12 cellular contexts compared by ENCODE assay signal in the genomic region with DNA sequence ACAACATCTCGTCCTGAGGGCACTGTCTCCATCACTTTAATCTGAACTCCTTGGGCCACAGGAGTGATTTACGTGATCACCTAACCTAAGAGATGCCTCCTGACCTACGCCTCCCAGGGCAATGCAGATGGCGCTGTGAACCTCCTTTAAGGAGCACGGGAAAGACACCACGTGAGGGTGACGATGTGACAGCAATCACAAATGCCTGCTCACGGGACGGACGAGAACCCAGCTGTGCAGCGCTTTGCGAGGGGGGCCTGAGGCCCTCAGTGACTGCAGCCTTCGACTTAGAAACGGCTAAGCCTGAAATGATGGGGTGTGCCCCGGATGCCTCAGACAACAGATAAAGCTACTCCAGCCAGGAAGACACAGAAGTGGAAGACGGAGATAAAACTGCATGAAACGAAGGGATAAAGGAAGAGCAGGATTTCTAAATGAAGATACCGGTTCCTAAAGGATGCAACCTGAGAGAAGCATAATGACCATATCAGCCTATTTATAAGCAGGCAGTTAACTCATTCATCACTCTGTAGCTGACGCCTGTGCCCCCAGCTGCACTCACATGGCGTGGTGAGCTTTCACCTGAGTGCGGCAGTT. TPM values are rescaled to one million over a fixed set of nuclear protein-coding genes. Genes with fewer than 3 reads are reported as not detected.
DNase-seq lines count a peak whose midpoint lies in the region; ATAC-seq, FAIRE-seq and TF ChIP-seq lines count a peak whose summit lies in the region.
"Had no signal": no experiment of that assay in that cellular context is flagged by ENCODE, and none has a peak within 500 bp of the region (broad histone marks: within the 10 kb centered on the region; RNA-seq: fewer than 3 reads in every experiment).

No MANE protein-coding gene starts in this region.

- peaks cover 85% of the 10 kb centered on the region for H3K36me3 ChIP-seq in NT2/D1 (ENCODE audit: insufficient read depth, insufficient read length, low read length)
- peaks cover 32% of the 10 kb centered on the region; the same call in 2 of the 3 replicates for H3K36me3 ChIP-seq in K562 (ENCODE audit: control insufficient read depth, insufficient read depth, low read length)

- no peaks in the 10 kb centered on the region for H4K20me1 ChIP-seq in K562 (replicated peaks; ENCODE audit: control insufficient read depth, insufficient read depth, low read length)

- intact Hi-C loops in K562 (cut with micrococcal nuclease) = no loop called here

- peaks cover 3% of the 10 kb centered on the region for H3K4me1 ChIP-seq in NT2/D1 (ENCODE audit: insufficient read depth, insufficient read length)
- peaks cover 0 to 19% of the 10 kb centered on the region in 2 experiments; a peak in 3 of 5 replicates for H3K4me1 ChIP-seq in K562 (replicated peaks in 1 of 2; ENCODE audit: control insufficient read depth in 2 of 2, insufficient read depth in 2 of 2, low read length in 2 of 2)

- no peaks in the 10 kb centered on the region for H3K79me2 ChIP-seq in K562 (ENCODE audit: control insufficient read depth, insufficient read depth, low read length)

- no peak for FAIRE-seq in K562 (lab: Jason Lieb, UNC)

- no peak overlapping the region for H3K4me2 ChIP-seq in K562 (ENCODE audit: insufficient read depth, low read length)
- H3K4me2 ChIP-seq: BLaER1 treated with 17β-estradiol and CSF1 and Interleukin-3, amounts not matched to agents 10 nM and 100 nM had no signal

- peaks cover 82% of the 10 kb centered on the region for H3K36me3 Mint-ChIP-seq in activated T-cell treated with anti-CD3 and anti-CD28 coated beads, Interleukin-2, amount 50 U/mL, for 24 hours (ENCODE audit: low read depth)
- peaks cover 40% of the 10 kb centered on the region for H3K36me3 Mint-ChIP-seq in activated T-cell treated with anti-CD3 and anti-CD28 coated beads, Interleukin-2, amount 50 U/mL, for 4 hours (ENCODE audit: insufficient read depth)

- no peak overlapping the region for H3K4me3 ChIP-seq in NT2/D1 (ENCODE audit: insufficient read length, low read depth)
- no peak overlapping the region for H3K4me3 ChIP-seq in K562
- H3K4me3 ChIP-seq: BLaER1 treated with 17β-estradiol and CSF1 and Interleukin-3, amounts not matched to agents 10 nM and 100 nM had no signal

- no peaks in the 10 kb centered on the region for H3K9me1 ChIP-seq in K562 (ENCODE audit: control insufficient read depth, insufficient read depth, low read length)

- DNase-seq in activated T-cell treated with anti-CD3 and anti-CD28 coated beads, Interleukin-2, amount 50 U/mL, for 24 hours = no peak
- DNase-seq in activated T-cell treated with anti-CD3 and anti-CD28 coated beads, Interleukin-2, amount 50 U/mL, for 4 hours = no peak
- no peak for DNase-seq in NT2/D1 (ENCODE audit: low read depth, low spot score)
- peak in 1 of 4 experiments; percentile 25 for DNase-seq in K562 (ENCODE audit: extremely low read depth in 1 of 4, low spot score in 3 of 4)
- DNase-seq in hippocampal formation (lab: John Stamatoyannopoulos, UW) = no peak
- no peak for DNase-seq in SHP77 (lab: John Stamatoyannopoulos, UW)
- DNase-seq: ACHN; CD4-positive, CD25-positive, alpha-beta regulatory T cell; DMS53; GF-D8 had no signal

- CTCF ChIA-PET in K562 (lab: Yijun Ruan, JAX; ENCODE audit: low intra/inter-chr PET ratio) = no interaction called here

- 54% methylated on average over 20 of the region's 21 CpGs for WGBS in K562 (ENCODE audit: insufficient coverage, low coverage, missing lambda C conversion rate)

- no peaks in the 10 kb centered on the region for H3K27me3 Mint-ChIP-seq in activated T-cell treated with anti-CD3 and anti-CD28 coated beads, Interleukin-2, amount 50 U/mL, for 24 hours
- no peaks in the 10 kb centered on the region for H3K27me3 Mint-ChIP-seq in activated T-cell treated with anti-CD3 and anti-CD28 coated beads, Interleukin-2, amount 50 U/mL, for 4 hours (ENCODE audit: low read depth)
- H3K27me3 Mint-ChIP-seq: CD4-positive, CD25-positive, alpha-beta regulatory T cell had no signal

- POLR2A ChIA-PET in K562 (lab: Yijun Ruan, JAX) = no interaction called here

- H3K4me3 Mint-ChIP-seq in activated T-cell treated with anti-CD3 and anti-CD28 coated beads, Interleukin-2, amount 50 U/mL, for 24 hours = no peak overlapping the region
- no peak overlapping the region for H3K4me3 Mint-ChIP-seq in activated T-cell treated with anti-CD3 and anti-CD28 coated beads, Interleukin-2, amount 50 U/mL, for 4 hours
- H3K4me3 Mint-ChIP-seq: CD4-positive, CD25-positive, alpha-beta regulatory T cell had no signal

- no peaks in the 10 kb centered on the region for H3K9me3 Mint-ChIP-seq in activated T-cell treated with anti-CD3 and anti-CD28 coated beads, Interleukin-2, amount 50 U/mL, for 24 hours
- H3K9me3 Mint-ChIP-seq in activated T-cell treated with anti-CD3 and anti-CD28 coated beads, Interleukin-2, amount 50 U/mL, for 4 hours = no peaks in the 10 kb centered on the region

- ATAC-seq in activated T-cell treated with anti-CD3 and anti-CD28 coated beads, Interleukin-2, amount 50 U/mL, for 4 hours = no peak
- peak; percentile 47 for ATAC-seq in K562
- no peak for ATAC-seq in HG03039 (IDR thresholded peaks at IDR 0.05; ENCODE audit: unreplicated experiment)

- no peak for TF ChIP-seq EP300 in K562 (IDR thresholded peaks at IDR 0.05; ENCODE audit: low read length)

- peak overlapping the region; percentile 0 for H3K27ac Mint-ChIP-seq in activated T-cell treated with anti-CD3 and anti-CD28 coated beads, Interleukin-2, amount 50 U/mL, for 24 hours
- H3K27ac Mint-ChIP-seq: CD4-positive, CD25-positive, alpha-beta regulatory T cell had no signal

- H3K4me1 Mint-ChIP-seq in activated T-cell treated with anti-CD3 and anti-CD28 coated beads, Interleukin-2, amount 50 U/mL, for 24 hours (ENCODE audit: low read depth) = no peaks in the 10 kb centered on the region
- H3K4me1 Mint-ChIP-seq in activated T-cell treated with anti-CD3 and anti-CD28 coated beads, Interleukin-2, amount 50 U/mL, for 4 hours (ENCODE audit: low read depth) = no peaks in the 10 kb centered on the region

- TF ChIP-seq CTCF in K562 (IDR thresholded peaks at IDR 0.05 in 2 of 3, conservative IDR thresholded peaks at IDR 0.05 in 1 of 3; ENCODE audit: insufficient read depth in 2 of 3, low read depth in 1 of 3, low read length in 3 of 3) = no peak

- H3K27me3 ChIP-seq in NT2/D1 (ENCODE audit: insufficient read depth, insufficient read length) (no peaks in the 10 kb centered on the region), K562 (ENCODE audit: control insufficient read depth in 2 of 2, insufficient read depth in 2 of 2, low read length in 2 of 2) (no peaks in the 10 kb centered on the region)

- H3K9me3 ChIP-seq in NT2/D1 (ENCODE audit: insufficient read depth, low read length) (no peaks in the 10 kb centered on the region), K562 (replicated peaks; ENCODE audit: control insufficient read depth, insufficient read depth, low read depth, low read length) (no peaks in the 10 kb centered on the region)
- H3K9me3 ChIP-seq: BLaER1 treated with 17β-estradiol and CSF1 and Interleukin-3, amounts not matched to agents 10 nM and 100 nM had no signal

- no peak overlapping the region; the same call in 2 of the 3 replicates for H3K27ac ChIP-seq in K562 (ENCODE audit: extremely low read depth, low read depth, low read length)
- H3K27ac ChIP-seq: BLaER1 treated with 17β-estradiol and CSF1 and Interleukin-3, amounts not matched to agents 10 nM and 100 nM had no signal

- TF ChIP-seq POLR2A in K562 (conservative IDR thresholded peaks at IDR 0.05) = no peak

- in situ Hi-C loops in K562 (cut with MboI) = no loop called here

- no TSS peak for BruUV-seq in K562 (replicated peaks; lab: Mats Ljungman, UMichigan)

- H2AFZ ChIP-seq in K562 (ENCODE audit: low read depth, low read length) = no peak overlapping the region

- H3K9ac ChIP-seq in NT2/D1 (ENCODE audit: insufficient read length, low read depth) = peak overlapping the region; percentile 4
- peak overlapping the region in 1 of 2 experiments; percentile 70; a peak in 2 of 4 replicates for H3K9ac ChIP-seq in K562 (ENCODE audit: insufficient read depth in 1 of 2, low read depth in 2 of 2, low read length in 2 of 2)
- H3K9ac ChIP-seq: BLaER1 treated with 17β-estradiol and CSF1 and Interleukin-3, amounts not matched to agents 10 nM and 100 nM had no signal

- no peak for TF ChIP-seq RAD21 in K562 (CRISPR knock-in tag; conservative IDR thresholded peaks at IDR 0.05 in 1 of 2, IDR thresholded peaks at IDR 0.05 in 1 of 2)

RNA-seq across cellular contexts. Expression of gene GOLGA3, which starts 13.9 kb away (rescaled TPM):
- total RNA-seq in activated T-cell treated with anti-CD3 and anti-CD28 coated beads, Interleukin-2, amount 50 U/mL, for 4 hours = 10 to 100 TPM; 74.6 to 86.9 (median 75.9) TPM
- 144 and 257 TPM in 2 replicates for total RNA-seq in K562 (2011; cell fraction: chromatin; rRNA removed; ENCODE audit: low replicate concordance)
- 92.6 and 108 TPM in 2 replicates for total RNA-seq in K562 (2011; cell fraction: nucleolus; rRNA removed)
- total RNA-seq in K562 (2011; cell fraction: nucleoplasm; rRNA removed) = 87.7 and 106 TPM in 2 replicates
- total RNA-seq in K562 (2014; rRNA removed) (36.1 and 38.7 TPM in 2 replicates), K562 (2014; rRNA removed; fragmentation: Illumina TruSeq; extraction: Trizol) (17.0 and 19.0 TPM in 2 replicates), K562 (2015; rRNA removed; fragmentation: Illumina TruSeq; extraction: Trizol) (21.2 and 22.8 TPM in 2 replicates), K562 (2021) (41.7 and 48.1 TPM in 2 replicates)
- polyA plus RNA-seq in K562 (2011; rRNA removed) (15.0 and 20.2 TPM in 2 replicates), K562 (2014; fragmentation: Illumina TruSeq; extraction: Trizol) (9.0 and 11.8 TPM in 2 replicates), K562 (2014; fragmentation: Nextera tagmentation; extraction: Ambion mirVana) (1 to 10 TPM; 1.9 to 2.9 TPM), K562 (2014; rRNA removed) (18.4 and 18.6 TPM in 2 replicates)
- 21.4 and 25.3 TPM in 2 replicates for polyA plus RNA-seq in K562 (2011; cell fraction: cytosol; rRNA removed)
- polyA plus RNA-seq in K562 (2011; cell fraction: nucleus; rRNA removed) = 38.5 and 43.6 TPM in 2 replicates
- 12.5 and 13.1 TPM in 2 replicates for polyA plus RNA-seq in K562 (2012)
- polyA minus RNA-seq in K562 (2011; rRNA and poly(A)+ RNA removed) = 26.2 and 28.2 TPM in 2 replicates
- 43.5 and 57.6 TPM in 2 replicates for polyA minus RNA-seq in K562 (2011; cell fraction: cytosol; rRNA and poly(A)+ RNA removed)
- 18.7 and 48.9 TPM in 2 replicates for polyA minus RNA-seq in K562 (2011; cell fraction: nucleus; rRNA and poly(A)+ RNA removed)

RNA-seq across cellular contexts. Expression of gene CHFR, which starts 44.9 kb away (rescaled TPM):
- total RNA-seq in activated T-cell treated with anti-CD3 and anti-CD28 coated beads, Interleukin-2, amount 50 U/mL, for 4 hours = 10 to 100 TPM; 52.3 to 54.4 (median 53.5) TPM
- total RNA-seq in K562 (2011; cell fraction: chromatin; rRNA removed; ENCODE audit: low replicate concordance) = 247 and 420 TPM in 2 replicates
- 153 and 159 TPM in 2 replicates for total RNA-seq in K562 (2011; cell fraction: nucleolus; rRNA removed)
- total RNA-seq in K562 (2011; cell fraction: nucleoplasm; rRNA removed) = 192 and 220 TPM in 2 replicates
- total RNA-seq in K562 (2014; rRNA removed) = 18.2 and 19.3 TPM in 2 replicates
- total RNA-seq in K562 (2014; rRNA removed; fragmentation: Illumina TruSeq; extraction: Trizol) = 14.1 and 14.2 TPM in 2 replicates
- total RNA-seq in K562 (2015; rRNA removed; fragmentation: Illumina TruSeq; extraction: Trizol) = 12.7 and 15.5 TPM in 2 replicates
- 26.1 and 26.8 TPM in 2 replicates for total RNA-seq in K562 (2021)
- polyA plus RNA-seq in K562 (2011; rRNA removed) = 32.5 and 33.9 TPM in 2 replicates
- 31.7 and 36.8 TPM in 2 replicates for polyA plus RNA-seq in K562 (2011; cell fraction: cytosol; rRNA removed)
- polyA plus RNA-seq in K562 (2011; cell fraction: nucleus; rRNA removed) = 72.8 and 92.7 TPM in 2 replicates
- 15.8 and 25.4 TPM in 2 replicates for polyA plus RNA-seq in K562 (2012)
- polyA plus RNA-seq in K562 (2014; fragmentation: Illumina TruSeq; extraction: Trizol) = 18.6 and 21.2 TPM in 2 replicates
- polyA plus RNA-seq in K562 (2014; fragmentation: Nextera tagmentation; extraction: Ambion mirVana) = under 1 TPM; 0.61 to 0.84 TPM
- 23.6 and 25.8 TPM in 2 replicates for polyA plus RNA-seq in K562 (2014; rRNA removed)
- 34.2 and 40.4 TPM in 2 replicates for polyA minus RNA-seq in K562 (2011; rRNA and poly(A)+ RNA removed)
- polyA minus RNA-seq in K562 (2011; cell fraction: cytosol; rRNA and poly(A)+ RNA removed) = 18.1 and 22.3 TPM in 2 replicates
- polyA minus RNA-seq in K562 (2011; cell fraction: nucleus; rRNA and poly(A)+ RNA removed) = 23.3 and 27.7 TPM in 2 replicates
